11 cellular contexts compared by ENCODE assay signal in genomic region chr17:45433136-45433535, GRCh38. TPM values are rescaled to one million over a fixed set of nuclear protein-coding genes. Genes with fewer than 3 reads are reported as not detected.
DNase-seq lines count a peak whose midpoint lies in the region; ATAC-seq and TF ChIP-seq lines count a peak whose summit lies in the region.
"Had no signal": no experiment of that assay in that cellular context is flagged by ENCODE, and none has a peak within 500 bp of the region (broad histone marks: within the 10 kb centered on the region; RNA-seq: fewer than 3 reads in every experiment).

No MANE protein-coding gene starts in this region.

- no peak for ATAC-seq in thoracic aorta (ENCODE audit: insufficient number of reproducible peaks, low FRiP score, low read depth)

- H3K27me3 Mint-ChIP-seq in activated CD4-positive, alpha-beta T cell treated with anti-CD3 and anti-CD28 coated beads, Interleukin-2, amount 10 ng/mL, durations not matched to agents 7 days and 5 days, result no peaks in the 10 kb centered on the region
- H3K27me3 Mint-ChIP-seq in activated CD4-positive, alpha-beta memory T cell treated with anti-CD3 and anti-CD28 coated beads, Interleukin-2, amount 10 ng/mL, durations not matched to agents 7 days and 5 days, result no peaks in the 10 kb centered on the region

- no peaks in the 10 kb centered on the region; the same call in 1 of the 2 replicates for H3K4me1 ChIP-seq in iPS-20b (ENCODE audit: insufficient read depth, low read length)
- H3K4me1 ChIP-seq in thoracic aorta (ENCODE audit: control insufficient read depth in 1 of 2, low read depth in 2 of 2), result peaks cover 31 to 43% of the 10 kb centered on the region in 2 donors

- TF ChIP-seq CTCF in thoracic aorta (IDR thresholded peaks at IDR 0.05) (no peak), GM10266 (IDR thresholded peaks at IDR 0.05; ENCODE audit: control insufficient read depth, insufficient read depth, low read depth, missing control alignments) (no peak)

- H3K36me3 Mint-ChIP-seq in activated CD4-positive, alpha-beta T cell treated with anti-CD3 and anti-CD28 coated beads, Interleukin-2, amount 10 ng/mL, durations not matched to agents 7 days and 5 days (ENCODE audit: low read depth), result peaks cover 11% of the 10 kb centered on the region
- H3K36me3 Mint-ChIP-seq in activated CD4-positive, alpha-beta memory T cell treated with anti-CD3 and anti-CD28 coated beads, Interleukin-2, amount 10 ng/mL, durations not matched to agents 7 days and 5 days (ENCODE audit: low read depth), result peaks cover 25% of the 10 kb centered on the region

- no peak overlapping the region for H3K27ac ChIP-seq in iPS-20b (ENCODE audit: low read length)
- no peak overlapping the region for H3K27ac ChIP-seq in thoracic aorta
- H3K27ac ChIP-seq: cardiac muscle cell had no signal

- H3K4me3 ChIP-seq in iPS-20b (ENCODE audit: low read length) (peak overlapping the region; percentile 41; the same call in 1 of the 2 replicates), thoracic aorta (peak overlapping the region; percentile 74)

- POLR2A ChIA-PET in activated CD4-positive, alpha-beta T cell treated with anti-CD3 and anti-CD28 coated beads, Interleukin-2, amount 10 ng/mL, durations not matched to agents 7 days and 5 days (lab: Charles Lee), result no interaction called here
- POLR2A ChIA-PET in activated CD4-positive, alpha-beta memory T cell treated with anti-CD3 and anti-CD28 coated beads, Interleukin-2, amount 10 ng/mL, durations not matched to agents 7 days and 5 days (lab: Charles Lee), result no interaction called here

- peak overlapping the region; percentile 64 for H3K27ac Mint-ChIP-seq in activated CD4-positive, alpha-beta T cell treated with anti-CD3 and anti-CD28 coated beads, Interleukin-2, amount 10 ng/mL, durations not matched to agents 7 days and 5 days
- no peak overlapping the region for H3K27ac Mint-ChIP-seq in activated CD4-positive, alpha-beta memory T cell treated with anti-CD3 and anti-CD28 coated beads, Interleukin-2, amount 10 ng/mL, durations not matched to agents 7 days and 5 days

- H3K27me3 ChIP-seq in iPS-20b (ENCODE audit: insufficient read depth, low read length), result peaks cover 75% of the 10 kb centered on the region
- H3K27me3 ChIP-seq in thoracic aorta (replicated peaks; ENCODE audit: insufficient read depth), result no peaks in the 10 kb centered on the region

- H3K9ac ChIP-seq in iPS-20b (ENCODE audit: low read depth, low read length), result no peak overlapping the region

- CTCF ChIA-PET in activated CD4-positive, alpha-beta T cell treated with anti-CD3 and anti-CD28 coated beads, Interleukin-2, amount 10 ng/mL, durations not matched to agents 7 days and 5 days (lab: Charles Lee), result no interaction called here
- CTCF ChIA-PET in activated CD4-positive, alpha-beta memory T cell treated with anti-CD3 and anti-CD28 coated beads, Interleukin-2, amount 10 ng/mL, durations not matched to agents 7 days and 5 days (lab: Charles Lee), result no interaction called here

- H3K9me3 Mint-ChIP-seq in activated CD4-positive, alpha-beta T cell treated with anti-CD3 and anti-CD28 coated beads, Interleukin-2, amount 10 ng/mL, durations not matched to agents 7 days and 5 days, result no peaks in the 10 kb centered on the region
- H3K9me3 Mint-ChIP-seq in activated CD4-positive, alpha-beta memory T cell treated with anti-CD3 and anti-CD28 coated beads, Interleukin-2, amount 10 ng/mL, durations not matched to agents 7 days and 5 days, result no peaks in the 10 kb centered on the region

- no peak for DNase-seq in activated CD4-positive, alpha-beta T cell treated with anti-CD3 and anti-CD28 coated beads, Interleukin-2, amount 10 ng/mL, durations not matched to agents 7 days and 5 days
- no peak for DNase-seq in activated CD4-positive, alpha-beta T cell treated with anti-CD3 and anti-CD28 coated beads for 4 hours
- no peak for DNase-seq in activated CD4-positive, alpha-beta memory T cell treated with anti-CD3 and anti-CD28 coated beads, Interleukin-2, amount 10 ng/mL, durations not matched to agents 7 days and 5 days
- DNase-seq in thoracic aorta (ENCODE audit: low spot score) (no peak), NCI-H510A (lab: John Stamatoyannopoulos, UW) (no peak), GM10266 (ENCODE audit: extremely low spot score) (no peak), NCI-H2196 (lab: John Stamatoyannopoulos, UW; ENCODE audit: unreplicated experiment) (no peak)
- DNase-seq: ACHN, NCI-H1436 treated with DMSO at 0.1 percent for 48 hours had no signal

- H3K9me3 ChIP-seq in iPS-20b (ENCODE audit: insufficient read depth, low read depth, low read length) (no peaks in the 10 kb centered on the region), thoracic aorta (no peaks in the 10 kb centered on the region)

- peaks cover 28% of the 10 kb centered on the region for H3K4me1 Mint-ChIP-seq in activated CD4-positive, alpha-beta T cell treated with anti-CD3 and anti-CD28 coated beads, Interleukin-2, amount 10 ng/mL, durations not matched to agents 7 days and 5 days
- peaks cover 27% of the 10 kb centered on the region for H3K4me1 Mint-ChIP-seq in activated CD4-positive, alpha-beta memory T cell treated with anti-CD3 and anti-CD28 coated beads, Interleukin-2, amount 10 ng/mL, durations not matched to agents 7 days and 5 days

- H3K4me3 Mint-ChIP-seq in activated CD4-positive, alpha-beta T cell treated with anti-CD3 and anti-CD28 coated beads, Interleukin-2, amount 10 ng/mL, durations not matched to agents 7 days and 5 days, result peak overlapping the region; percentile 68
- H3K4me3 Mint-ChIP-seq in activated CD4-positive, alpha-beta memory T cell treated with anti-CD3 and anti-CD28 coated beads, Interleukin-2, amount 10 ng/mL, durations not matched to agents 7 days and 5 days, result peak overlapping the region; percentile 69

- H3K36me3 ChIP-seq in iPS-20b (ENCODE audit: insufficient read depth, low read depth, low read length) (no peaks in the 10 kb centered on the region), thoracic aorta (peaks cover 29% of the 10 kb centered on the region)
- H3K36me3 ChIP-seq: cardiac muscle cell had no signal

RNA-seq across cellular contexts. Expression of gene ARHGAP27, which starts 0.5 kb away (rescaled TPM):
- total RNA-seq in activated CD4-positive, alpha-beta T cell treated with anti-CD3 and anti-CD28 coated beads, Interleukin-2, amount 10 ng/mL, durations not matched to agents 7 days and 5 days, result 10 to 100 TPM; 85.3 to 93.5 TPM
- total RNA-seq in activated CD4-positive, alpha-beta memory T cell treated with anti-CD3 and anti-CD28 coated beads, Interleukin-2, amount 10 ng/mL, durations not matched to agents 7 days and 5 days, result 10 to 100 TPM; 81.4 to 84.4 TPM
- 10 to 100 TPM; 25.5 to 33.4 TPM for total RNA-seq in thoracic aorta

RNA-seq across cellular contexts. Expression of gene PLEKHM1, which starts 57.4 kb away (rescaled TPM):
- 10 to 100 TPM; 48.6 to 53.0 TPM for total RNA-seq in activated CD4-positive, alpha-beta T cell treated with anti-CD3 and anti-CD28 coated beads, Interleukin-2, amount 10 ng/mL, durations not matched to agents 7 days and 5 days
- total RNA-seq in activated CD4-positive, alpha-beta memory T cell treated with anti-CD3 and anti-CD28 coated beads, Interleukin-2, amount 10 ng/mL, durations not matched to agents 7 days and 5 days, result 10 to 100 TPM; 62.7 to 63.5 TPM
- 100 to 1,000 TPM in 1 of 2 donors, 10 to 100 TPM in 1; 64.3 to 134 TPM for total RNA-seq in thoracic aorta
